In the genomic region with DNA sequence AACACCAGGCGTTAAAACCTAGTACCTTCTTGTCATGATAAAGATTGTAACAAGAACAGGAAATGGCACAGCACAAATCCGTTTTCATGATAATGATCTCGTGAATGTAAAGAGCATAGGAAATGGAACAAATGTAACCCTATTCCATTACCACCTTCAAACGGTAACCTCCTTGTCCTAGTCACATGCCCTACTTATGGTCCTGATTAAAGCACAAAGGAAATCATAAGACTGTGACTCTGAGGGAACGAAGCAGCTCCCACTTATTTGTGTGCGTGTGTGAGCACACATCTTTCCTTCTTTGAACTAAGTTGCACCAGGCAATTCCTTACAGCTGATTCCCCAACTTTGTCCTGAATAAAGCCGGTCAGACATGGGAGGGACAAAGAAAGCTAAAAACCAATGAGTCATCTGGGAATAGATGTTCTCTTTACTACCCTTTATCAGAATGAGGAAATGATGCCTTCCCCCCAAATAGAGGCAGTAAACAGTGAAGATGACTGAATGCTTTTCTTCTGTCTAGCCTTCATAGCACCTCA, we compare ENCODE assay signal across 1 cellular context.
TF ChIP-seq lines count a peak whose summit lies in the region.

No MANE protein-coding gene starts in this region.

TF ChIP-seq in WTC11, 78 proteins besides CTCF, POLR2A, EP300 and RAD21 (continued from another document):
- TF ChIP-seq, protein P1, sequence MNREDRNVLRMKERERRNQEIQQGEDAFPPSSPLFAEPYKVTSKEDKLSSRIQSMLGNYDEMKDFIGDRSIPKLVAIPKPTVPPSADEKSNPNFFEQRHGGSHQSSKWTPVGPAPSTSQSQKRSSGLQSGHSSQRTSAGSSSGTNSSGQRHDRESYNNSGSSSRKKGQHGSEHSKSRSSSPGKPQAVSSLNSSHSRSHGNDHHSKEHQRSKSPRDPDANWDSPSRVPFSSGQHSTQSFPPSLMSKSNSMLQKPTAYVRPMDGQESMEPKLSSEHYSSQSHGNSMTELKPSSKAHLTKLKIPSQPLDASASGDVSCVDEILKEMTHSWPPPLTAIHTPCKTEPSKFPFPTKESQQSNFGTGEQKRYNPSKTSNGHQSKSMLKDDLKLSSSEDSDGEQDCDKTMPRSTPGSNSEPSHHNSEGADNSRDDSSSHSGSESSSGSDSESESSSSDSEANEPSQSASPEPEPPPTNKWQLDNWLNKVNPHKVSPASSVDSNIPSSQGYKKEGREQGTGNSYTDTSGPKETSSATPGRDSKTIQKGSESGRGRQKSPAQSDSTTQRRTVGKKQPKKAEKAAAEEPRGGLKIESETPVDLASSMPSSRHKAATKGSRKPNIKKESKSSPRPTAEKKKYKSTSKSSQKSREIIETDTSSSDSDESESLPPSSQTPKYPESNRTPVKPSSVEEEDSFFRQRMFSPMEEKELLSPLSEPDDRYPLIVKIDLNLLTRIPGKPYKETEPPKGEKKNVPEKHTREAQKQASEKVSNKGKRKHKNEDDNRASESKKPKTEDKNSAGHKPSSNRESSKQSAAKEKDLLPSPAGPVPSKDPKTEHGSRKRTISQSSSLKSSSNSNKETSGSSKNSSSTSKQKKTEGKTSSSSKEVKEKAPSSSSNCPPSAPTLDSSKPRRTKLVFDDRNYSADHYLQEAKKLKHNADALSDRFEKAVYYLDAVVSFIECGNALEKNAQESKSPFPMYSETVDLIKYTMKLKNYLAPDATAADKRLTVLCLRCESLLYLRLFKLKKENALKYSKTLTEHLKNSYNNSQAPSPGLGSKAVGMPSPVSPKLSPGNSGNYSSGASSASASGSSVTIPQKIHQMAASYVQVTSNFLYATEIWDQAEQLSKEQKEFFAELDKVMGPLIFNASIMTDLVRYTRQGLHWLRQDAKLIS (CRISPR knock-in tag; IDR thresholded peaks at IDR 0.05; ENCODE audit: borderline replicate concordance): no peak
- no peak for TF ChIP-seq ZBTB21 (CRISPR knock-in tag; IDR thresholded peaks at IDR 0.05; ENCODE audit: borderline replicate concordance)
- TF ChIP-seq, protein P2, sequence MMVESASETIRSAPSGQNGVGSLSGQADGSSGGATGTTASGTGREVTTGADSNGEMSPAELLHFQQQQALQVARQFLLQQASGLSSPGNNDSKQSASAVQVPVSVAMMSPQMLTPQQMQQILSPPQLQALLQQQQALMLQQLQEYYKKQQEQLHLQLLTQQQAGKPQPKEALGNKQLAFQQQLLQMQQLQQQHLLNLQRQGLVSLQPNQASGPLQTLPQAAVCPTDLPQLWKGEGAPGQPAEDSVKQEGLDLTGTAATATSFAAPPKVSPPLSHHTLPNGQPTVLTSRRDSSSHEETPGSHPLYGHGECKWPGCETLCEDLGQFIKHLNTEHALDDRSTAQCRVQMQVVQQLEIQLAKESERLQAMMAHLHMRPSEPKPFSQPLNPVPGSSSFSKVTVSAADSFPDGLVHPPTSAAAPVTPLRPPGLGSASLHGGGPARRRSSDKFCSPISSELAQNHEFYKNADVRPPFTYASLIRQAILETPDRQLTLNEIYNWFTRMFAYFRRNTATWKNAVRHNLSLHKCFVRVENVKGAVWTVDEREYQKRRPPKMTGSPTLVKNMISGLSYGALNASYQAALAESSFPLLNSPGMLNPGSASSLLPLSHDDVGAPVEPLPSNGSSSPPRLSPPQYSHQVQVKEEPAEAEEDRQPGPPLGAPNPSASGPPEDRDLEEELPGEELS (CRISPR knock-in tag; IDR thresholded peaks at IDR 0.05): no peak
